19 cellular contexts compared by ENCODE assay signal in genomic region chr13:80884031-80884785, GRCh38.
A peak's percentile ranks its signal among the peaks of the same experiment; 100 is the strongest.
DNase-seq lines count a peak whose midpoint lies in the region; ATAC-seq, FAIRE-seq and TF ChIP-seq lines count a peak whose summit lies in the region.
"Had no signal": no experiment of that assay in that cellular context is flagged by ENCODE, and none has a peak within 500 bp of the region (broad histone marks: within the 10 kb centered on the region; RNA-seq: fewer than 3 reads in every experiment).

No MANE protein-coding gene starts in this region.

- 3% methylated on average over 1 of the region's 1 CpG for WGBS in K562 (ENCODE audit: insufficient coverage, low coverage, missing lambda C conversion rate)
- WGBS in mesendoderm (ENCODE audit: extremely low coverage, insufficient coverage, low lambda C conversion rate), result no CpG with 5 or more reads among the region's 1 CpG

- intact Hi-C loops in K562 (cut with micrococcal nuclease), result no loop called here

- H3K36me3 ChIP-seq in H7 (replicated peaks; ENCODE audit: control insufficient read depth, insufficient read depth, low read length) (no peaks in the 10 kb centered on the region), K562 (ENCODE audit: control insufficient read depth, insufficient read depth, low read length) (no peaks in the 10 kb centered on the region), mesendoderm (ENCODE audit: control insufficient read depth, insufficient read depth, low read length) (no peaks in the 10 kb centered on the region)
- H3K36me3 ChIP-seq: BLaER1, SJSA1 had no signal

- no peak for FAIRE-seq in K562 (lab: Jason Lieb, UNC)
- FAIRE-seq: HTR-8/SVneo had no signal

- H3K79me2 ChIP-seq in K562 (ENCODE audit: control insufficient read depth, insufficient read depth, low read length) (no peaks in the 10 kb centered on the region), mesendoderm (ENCODE audit: control insufficient read depth, insufficient read depth, low read length) (no peaks in the 10 kb centered on the region)

- H4K8ac ChIP-seq in mesendoderm (ENCODE audit: low read depth, low read length), result no peak overlapping the region

- H3K4me3 ChIP-seq in H7 (ENCODE audit: insufficient read depth, low read depth, low read length) (no peak overlapping the region), K562 (no peak overlapping the region), mesendoderm (ENCODE audit: low read length) (no peak overlapping the region)
- H3K4me3 ChIP-seq: BLaER1, SJSA1 had no signal

- no peaks in the 10 kb centered on the region for H4K20me1 ChIP-seq in K562 (replicated peaks; ENCODE audit: control insufficient read depth, insufficient read depth, low read length)
- H4K20me1 ChIP-seq: BLaER1 had no signal

- no peak overlapping the region for H2BK5ac ChIP-seq in mesendoderm (ENCODE audit: low read length)

- POLR2A ChIA-PET in K562 (lab: Yijun Ruan, JAX), result no interaction called here

- H3K56ac ChIP-seq in mesendoderm (ENCODE audit: low read length), result no peak overlapping the region

- H3K18ac ChIP-seq in mesendoderm (ENCODE audit: low read length), result no peak overlapping the region

- BruUV-seq in K562 (replicated peaks; lab: Mats Ljungman, UMichigan), result no TSS peak

- TF ChIP-seq EP300 in K562 (IDR thresholded peaks at IDR 0.05; ENCODE audit: low read length), result no peak

- H3K4me1 ChIP-seq in K562 (replicated peaks in 1 of 2; ENCODE audit: control insufficient read depth in 2 of 2, insufficient read depth in 2 of 2, low read length in 2 of 2) (no peaks in the 10 kb centered on the region), mesendoderm (ENCODE audit: control insufficient read depth, low read depth, low read length) (peaks cover 3% of the 10 kb centered on the region)
- H3K4me1 ChIP-seq: BLaER1 had no signal

- H2AK5ac ChIP-seq in mesendoderm (ENCODE audit: low read length), result no peak overlapping the region

- CTCF ChIA-PET in K562 (lab: Yijun Ruan, JAX; ENCODE audit: low intra/inter-chr PET ratio), result no interaction called here

- no peaks in the 10 kb centered on the region for H3K79me1 ChIP-seq in mesendoderm (ENCODE audit: low read length)

- no peak for TF ChIP-seq CTCF in K562 (IDR thresholded peaks at IDR 0.05 in 2 of 3, conservative IDR thresholded peaks at IDR 0.05 in 1 of 3; ENCODE audit: insufficient read depth in 2 of 3, low read depth in 1 of 3, low read length in 3 of 3)

- DNase-seq in DMS153 (lab: John Stamatoyannopoulos, UW) (peak; percentile 18), DMS153 treated with DMSO at 0.1 percent for 48 hours (lab: John Stamatoyannopoulos, UW; ENCODE audit: unreplicated experiment) (no peak), H7 (peak; percentile 7), K562 (ENCODE audit: extremely low read depth in 1 of 4, low spot score in 3 of 4) (peak in 3 of 4 experiments; percentile 4 to 18 (median 12)), mesendoderm (peak; percentile 6), iPS-NIHi7 (ENCODE audit: extremely low spot score) (no peak)
- DNase-seq in NK-92 treated with Interleukin-12 subunit alpha and Interleukin-12 subunit beta, amount 100 ng/mL, for 24 hours (lab: John Stamatoyannopoulos, UW), result no peak
- DNase-seq: 8988T; CD8-positive, alpha-beta memory T cell; H9; NCI-H2081 treated with DMSO at 0.1 percent for 48 hours; NCI-H524 treated with DMSO at 0.1 percent for 48 hours; PC-3 had no signal

- no peak overlapping the region for H3K4ac ChIP-seq in mesendoderm (ENCODE audit: low read depth, low read length)

- TF ChIP-seq POLR2A in K562 (conservative IDR thresholded peaks at IDR 0.05), result no peak

- no peak overlapping the region for H3K23ac ChIP-seq in mesendoderm (ENCODE audit: low read length)

- ATAC-seq in K562, result no peak
- ATAC-seq in HG03025 (IDR thresholded peaks at IDR 0.05; ENCODE audit: low FRiP score, unreplicated experiment), result no peak
- ATAC-seq: PC-3 had no signal

- no peak overlapping the region for H2AFZ ChIP-seq in K562 (ENCODE audit: low read depth, low read length)

- no peaks in the 10 kb centered on the region for H3K9me1 ChIP-seq in K562 (ENCODE audit: control insufficient read depth, insufficient read depth, low read length)

- H3K9ac ChIP-seq in K562 (ENCODE audit: insufficient read depth in 1 of 2, low read depth in 2 of 2, low read length in 2 of 2), result no peak overlapping the region
- no peak overlapping the region for H3K9ac ChIP-seq in mesendoderm (ENCODE audit: low read length)
- H3K9ac ChIP-seq: BLaER1 had no signal

- H3K27ac ChIP-seq in K562 (ENCODE audit: extremely low read depth, low read depth, low read length) (no peak overlapping the region), mesendoderm (ENCODE audit: low read depth, low read length) (no peak overlapping the region)
- H3K27ac ChIP-seq: BLaER1, HL-60, RWPE1, SJSA1 had no signal

- H2BK15ac ChIP-seq in mesendoderm (replicated peaks; ENCODE audit: low read depth), result no peak overlapping the region

- no peaks in the 10 kb centered on the region; the same call in 1 of the 2 replicates for H3K27me3 ChIP-seq in H7 (ENCODE audit: control insufficient read depth, insufficient read depth, low read length)
- no peaks in the 10 kb centered on the region for H3K27me3 ChIP-seq in K562 (ENCODE audit: control insufficient read depth in 2 of 2, insufficient read depth in 2 of 2, low read length in 2 of 2)
- H3K27me3 ChIP-seq in mesendoderm (ENCODE audit: insufficient read depth, low read length, poor library complexity), result no peaks in the 10 kb centered on the region
- H3K27me3 ChIP-seq: BLaER1, SJSA1 had no signal

- H4K5ac ChIP-seq in mesendoderm (ENCODE audit: low read length), result no peak overlapping the region

- in situ Hi-C loops in K562 (cut with MboI), result no loop called here

- no peak for TF ChIP-seq RAD21 in K562 (CRISPR knock-in tag; conservative IDR thresholded peaks at IDR 0.05 in 1 of 2, IDR thresholded peaks at IDR 0.05 in 1 of 2)

- H3K4me2 ChIP-seq in K562 (ENCODE audit: insufficient read depth, low read length), result no peak overlapping the region
- no peak overlapping the region for H3K4me2 ChIP-seq in mesendoderm (ENCODE audit: low read length)
- H3K4me2 ChIP-seq: BLaER1 had no signal

- H3K9me3 ChIP-seq in K562 (replicated peaks; ENCODE audit: control insufficient read depth, insufficient read depth, low read depth, low read length), result no peaks in the 10 kb centered on the region
- H3K9me3 ChIP-seq: BLaER1, SJSA1 had no signal

- no peak overlapping the region for H2BK120ac ChIP-seq in mesendoderm (ENCODE audit: low read depth, low read length)

TF ChIP-seq in K562, 482 proteins besides CTCF, POLR2A, EP300 and RAD21:
- TF ChIP-seq ZNF280B (CRISPR knock-in tag; IDR thresholded peaks at IDR 0.05) (0 out of 2 replicates have a peak, but pooled peaks have one; percentile 28), CEBPB (tag; IDR thresholded peaks at IDR 0.05) (0 out of 2 replicates have a peak, but pooled peaks have one; percentile 18), SMAD2 (IDR thresholded peaks at IDR 0.05; ENCODE audit: low read depth, low read length) (no peak), FOXJ3 (CRISPR knock-in tag; IDR thresholded peaks at IDR 0.05) (peak; percentile 21; the same call in 1 of the 2 replicates), NR1H2 (CRISPR knock-in tag; IDR thresholded peaks at IDR 0.05) (0 out of 2 replicates have a peak, but pooled peaks have one; percentile 32)

Comparison
In these comparisons a context has a peak if more than half of its experiments do, and no peak if none do; other contexts are left out.
1. DNase-seq: peak in DMS153 (single experiment), H7 (single experiment), K562 (3 of 4) and mesendoderm (single experiment); none in DMS153 treated with DMSO at 0.1 percent for 48 hours (single experiment), NK-92 treated with Interleukin-12 subunit alpha and Interleukin-12 subunit beta, amount 100 ng/mL, for 24 hours (single experiment) and iPS-NIHi7 (single experiment).